Comparison of ENCODE assay signal across 16 cellular contexts in genomic region chr17:82302498-82302963, GRCh38. TPM values are rescaled to one million over a fixed set of nuclear protein-coding genes. Genes with fewer than 3 reads are reported as not detected.
A peak's percentile ranks its signal among the peaks of the same experiment; 100 is the strongest.
DNase-seq lines count a peak whose midpoint lies in the region; ATAC-seq, FAIRE-seq and TF ChIP-seq lines count a peak whose summit lies in the region.
"Had no signal": no experiment of that assay in that cellular context is flagged by ENCODE, and none has a peak within 500 bp of the region (broad histone marks: within the 10 kb centered on the region; RNA-seq: fewer than 3 reads in every experiment).

No MANE protein-coding gene starts in this region.

- H3K36me3 Mint-ChIP-seq in MCF 10A (ENCODE audit: insufficient read depth, unreplicated experiment) = no peaks in the 10 kb centered on the region
- peaks cover 3% of the 10 kb centered on the region in 2 donors for H3K36me3 Mint-ChIP-seq in stimulated activated naive B cell treated with anti-CD40 and anti-IgM and Interleukin-4, amounts not matched to agents 10 μg/mL and 1 μg/mL and 100 μg/mL, for 72 hours

- H3K9ac ChIP-seq in mammary epithelial cell (ENCODE audit: insufficient read depth, low read length) = peak overlapping the region; percentile 15
- no peak overlapping the region for H3K9ac ChIP-seq in H1 (replicated peaks in 1 of 4; ENCODE audit: extremely low read depth in 1 of 4, low read depth in 3 of 4, low read length in 3 of 4)

- H2AK5ac ChIP-seq in H1 (ENCODE audit: low read depth, low read length) = no peak overlapping the region

- H3K27me3 ChIP-seq in mammary epithelial cell (ENCODE audit: insufficient read depth, low read length) (no peaks in the 10 kb centered on the region), H1 (replicated peaks in 1 of 4; ENCODE audit: control insufficient read depth in 3 of 4, extremely low read depth in 1 of 4, insufficient read depth in 3 of 4, low read length in 3 of 4) (no peaks in the 10 kb centered on the region)

- H3K9me3 Mint-ChIP-seq in MCF 10A (ENCODE audit: unreplicated experiment) = no peaks in the 10 kb centered on the region
- no peaks in the 10 kb centered on the region for H3K9me3 Mint-ChIP-seq in stimulated activated naive B cell treated with anti-CD40 and anti-IgM and Interleukin-4, amounts not matched to agents 10 μg/mL and 1 μg/mL and 100 μg/mL, for 72 hours

- dilution Hi-C loops in mammary epithelial cell (cut with HindIII; ENCODE audit: low sequenced_read_pairs) = no loop called here

- no peaks in the 10 kb centered on the region for H3K27me3 Mint-ChIP-seq in MCF 10A (ENCODE audit: insufficient read depth, unreplicated experiment)
- no peaks in the 10 kb centered on the region for H3K27me3 Mint-ChIP-seq in stimulated activated naive B cell treated with anti-CD40 and anti-IgM and Interleukin-4, amounts not matched to agents 10 μg/mL and 1 μg/mL and 100 μg/mL, for 72 hours

- ATAC-seq in stimulated activated naive B cell treated with anti-CD40 and anti-IgM and Interleukin-4, amounts not matched to agents 10 μg/mL and 1 μg/mL and 100 μg/mL, for 72 hours (replicated peaks) = no peak
- no peak for ATAC-seq in HG02884 (IDR thresholded peaks at IDR 0.05; ENCODE audit: unreplicated experiment)
- ATAC-seq: activated CD4-positive, CD25-positive, alpha-beta regulatory T cell treated with anti-CD3 and anti-CD28 coated beads, Interleukin-2, amount 50 U/mL, for 24 hours had no signal

- H2AFZ ChIP-seq in mammary epithelial cell (ENCODE audit: low read depth, low read length) (peak overlapping the region; percentile 55), H1 (ENCODE audit: low read length) (no peak overlapping the region)

- H2BK12ac ChIP-seq in H1 (ENCODE audit: low read depth, low read length) = no peak overlapping the region

- H3K4me3 Mint-ChIP-seq in MCF 10A (ENCODE audit: unreplicated experiment) = no peak overlapping the region
- H3K4me3 Mint-ChIP-seq in stimulated activated naive B cell treated with anti-CD40 and anti-IgM and Interleukin-4, amounts not matched to agents 10 μg/mL and 1 μg/mL and 100 μg/mL, for 72 hours = peak overlapping the region; percentile 25 to 56

- intact Hi-C loops in mammary epithelial cell (cut with micrococcal nuclease) = no loop called here
- intact Hi-C loops in MCF 10A (cut with micrococcal nuclease) = no loop called here

- WGBS in mammary epithelial cell (ENCODE audit: low coverage, missing lambda C conversion rate) = 85% methylated on average over 14 of the region's 18 CpGs
- WGBS in H1 (ENCODE audit: extremely low coverage in 1 of 2, insufficient coverage in 1 of 2, insufficient read length in 1 of 2, insufficient replicate concordance in 2 of 2, low coverage in 1 of 2, low lambda C conversion rate in 2 of 2, missing lambda C conversion rate in 1 of 2), 2 experiments = 89% methylated on average over 18 of the region's 18 CpGs; no CpG with 5 or more reads in 1 of the 2 experiments

- no peaks in the 10 kb centered on the region for H4K20me1 ChIP-seq in mammary epithelial cell (ENCODE audit: insufficient read depth, low read length)
- H4K20me1 ChIP-seq in H1 (replicated peaks in 1 of 2; ENCODE audit: control insufficient read depth in 1 of 2, insufficient read depth in 2 of 2, low read length in 2 of 2) = no peaks in the 10 kb centered on the region

- no peak overlapping the region for H3K18ac ChIP-seq in H1 (ENCODE audit: extremely low read depth, low read length)

- H3K56ac ChIP-seq in H1 (replicated peaks; ENCODE audit: insufficient read length, low read depth, low read length) = no peak overlapping the region

- H3K4me2 ChIP-seq in mammary epithelial cell (ENCODE audit: insufficient read depth, low read depth, low read length) (peak overlapping the region; percentile 80), H1 (ENCODE audit: insufficient read depth in 1 of 2, low read depth in 2 of 2, low read length in 2 of 2) (no peak overlapping the region)

- H4K5ac ChIP-seq in H1 (ENCODE audit: insufficient read length, low read depth, low read length) = no peak overlapping the region

- H3K27ac ChIP-seq in mammary epithelial cell (ENCODE audit: insufficient read depth, low read depth, low read length) (peak overlapping the region; percentile 30), RWPE1 (peak overlapping the region; percentile 100), H1 (ENCODE audit: low read depth, low read length) (no peak overlapping the region)

- no peak overlapping the region for H2BK120ac ChIP-seq in H1 (replicated peaks; ENCODE audit: low read depth, low read length)

- H3K9me3 ChIP-seq in mammary epithelial cell (replicated peaks; ENCODE audit: insufficient read depth, low read length) = no peaks in the 10 kb centered on the region
- H3K9me3 ChIP-seq in H1 (ENCODE audit: insufficient read depth in 2 of 2, low read depth in 1 of 2, low read length in 1 of 2) = no peaks in the 10 kb centered on the region

- no peak for TF ChIP-seq RAD21 in H1 (IDR thresholded peaks at IDR 0.05 in 1 of 2, conservative IDR thresholded peaks at IDR 0.05 in 1 of 2; ENCODE audit: low read depth in 2 of 2, low read length in 2 of 2)

- POLR2A ChIA-PET in MCF 10A (lab: Yijun Ruan, JAX) (interaction anchor here (0.8 kb wide), 1 partner anchor 30 kb away, joined by 4 read pairs; the partner anchor contains the start of gene SECTM1), RWPE1 (lab: Yijun Ruan, JAX; ENCODE audit: low non-redundant PET) (no interaction called here), H1 (lab: Charles Lee; ENCODE audit: partially characterized antibody) (interaction anchor here (0.7 to 2.4 kb wide), 3 partner anchors 10 to 31 kb away, joined by 3 to 18 read pairs (median 3); partner anchors contain the start of gene CD7)

- no peaks in the 10 kb centered on the region for H3K23me2 ChIP-seq in H1 (ENCODE audit: low read depth, low read length)

- CTCF ChIA-PET in mammary epithelial cell (lab: Charles Lee; ENCODE audit: low non-redundant PET) (interaction anchor here (0.6 kb wide), 1 partner anchor 59 kb away, joined by 4 read pairs; no protein-coding TSS in a partner anchor), MCF 10A (lab: Yijun Ruan, JAX) (interaction anchor here (0.7 kb wide), 1 partner anchor 337 kb away, joined by 3 read pairs; no protein-coding TSS in a partner anchor), RWPE1 (lab: Yijun Ruan, JAX) (interaction anchor here (1.5 kb wide), 1 partner anchor 19 kb away, joined by 6 read pairs; no protein-coding TSS in a partner anchor), H1 (lab: Charles Lee; ENCODE audit: partially characterized antibody) (interaction anchor here (0.7 to 4.7 kb wide), 9 partner anchors 10 to 369 kb away, joined by 3 to 32 read pairs (median 7); partner anchors contain the start of gene CD7)

- no peaks in the 10 kb centered on the region for H3K36me3 ChIP-seq in mammary epithelial cell (ENCODE audit: insufficient read depth, low read length)
- no peaks in the 10 kb centered on the region; a peak in 1 of 8 replicates for H3K36me3 ChIP-seq in H1 (ENCODE audit: control insufficient read depth in 2 of 4, insufficient read depth in 4 of 4, low read length in 3 of 4)

- H3K14ac ChIP-seq in H1 (ENCODE audit: insufficient read length) = no peak overlapping the region

- H2BK5ac ChIP-seq in H1 (ENCODE audit: low read depth, low read length) = no peak overlapping the region

- H3K4ac ChIP-seq in H1 (replicated peaks; ENCODE audit: insufficient read length, low read depth, low read length) = no peak overlapping the region

- FAIRE-seq in H1 (lab: Jason Lieb, UNC) = no peak
- FAIRE-seq: GM12891 had no signal

- H3K27ac Mint-ChIP-seq in MCF 10A (ENCODE audit: low read depth, unreplicated experiment) = no peak overlapping the region
- H3K27ac Mint-ChIP-seq in stimulated activated naive B cell treated with anti-CD40 and anti-IgM and Interleukin-4, amounts not matched to agents 10 μg/mL and 1 μg/mL and 100 μg/mL, for 72 hours = peak overlapping the region; percentile 79

- in situ Hi-C loops in mammary epithelial cell (cut with MboI; ENCODE audit: low sequenced_read_pairs in 2 of 2) = no loop called here

- no peaks in the 10 kb centered on the region for H3K79me1 ChIP-seq in H1 (ENCODE audit: low read depth, low read length)

- no TSS peak for BruUV-seq in mammary epithelial cell (replicated peaks; lab: Mats Ljungman, UMichigan)
- BruUV-seq in MCF 10A (replicated peaks; lab: Mats Ljungman, UMichigan) = no TSS peak

- peak overlapping the region; percentile 79; the same call in 1 of the 2 replicates for H4K8ac ChIP-seq in H1 (ENCODE audit: extremely low read depth, insufficient read depth, low read length)

- H4K91ac ChIP-seq in H1 (replicated peaks; ENCODE audit: insufficient read length, low read length) = no peak overlapping the region

- H3K4me1 ChIP-seq in mammary epithelial cell (ENCODE audit: insufficient read depth, low read length) (peaks cover 44% of the 10 kb centered on the region), H1 (replicated peaks in 1 of 4; ENCODE audit: control insufficient read depth in 3 of 4, insufficient read depth in 4 of 4, low read length in 3 of 4) (peaks cover 0 to 6% (median 3%) of the 10 kb centered on the region in 4 experiments; a peak in 3 of 7 replicates)

- H3K4me1 Mint-ChIP-seq in MCF 10A (ENCODE audit: insufficient read depth, unreplicated experiment) = peaks cover 28% of the 10 kb centered on the region
- H3K4me1 Mint-ChIP-seq in stimulated activated naive B cell treated with anti-CD40 and anti-IgM and Interleukin-4, amounts not matched to agents 10 μg/mL and 1 μg/mL and 100 μg/mL, for 72 hours = peaks cover 50 to 69% of the 10 kb centered on the region in 2 donors

- no peaks in the 10 kb centered on the region for H3K79me2 ChIP-seq in mammary epithelial cell (ENCODE audit: insufficient read depth, low read length)
- H3K79me2 ChIP-seq in H1 (ENCODE audit: control insufficient read depth in 1 of 2, insufficient read depth in 2 of 2, low read length in 2 of 2) = no peaks in the 10 kb centered on the region

- no peak for TF ChIP-seq POLR2A in H1 (IDR thresholded peaks at IDR 0.05; ENCODE audit: control extremely low read depth in 1 of 2, low read depth in 2 of 2, low read length in 2 of 2)

- H3K4me3 ChIP-seq in mammary epithelial cell (replicated peaks in 1 of 3; ENCODE audit: insufficient read depth in 1 of 3, low read depth in 2 of 3, low read length in 3 of 3) (no peak overlapping the region), H1 (ENCODE audit: extremely low read depth in 1 of 4, insufficient read depth in 2 of 4, low read depth in 3 of 4, low read length in 4 of 4) (no peak overlapping the region)

- no peak overlapping the region for H3K23ac ChIP-seq in H1 (ENCODE audit: insufficient read length)

- TF ChIP-seq CTCF in mammary epithelial cell (conservative IDR thresholded peaks at IDR 0.05 in 1 of 2, IDR thresholded peaks at IDR 0.05 in 1 of 2; ENCODE audit: extremely low read depth in 1 of 2, insufficient read depth in 1 of 2, low read depth in 1 of 2, low read length in 2 of 2) (no peak), MCF 10A (IDR thresholded peaks at IDR 0.05; ENCODE audit: unreplicated experiment) (no peak), RWPE1 (conservative IDR thresholded peaks at IDR 0.05; ENCODE audit: low read depth) (no peak), H1 (IDR thresholded peaks at IDR 0.05; ENCODE audit: control extremely low read depth in 1 of 3, insufficient read depth in 1 of 3, low read depth in 1 of 3, low read length in 3 of 3) (no peak)

- H2BK20ac ChIP-seq in H1 (ENCODE audit: low read length) = no peak overlapping the region

- DNase-seq in mammary epithelial cell (no peak), MCF 10A (ENCODE audit: unreplicated experiment) (no peak), RWPE1 (ENCODE audit: low spot score) (no peak), H1 (ENCODE audit: low read depth in 1 of 2, low spot score in 2 of 2) (peak in 1 of 2 experiments; percentile 44), GOT3 (lab: John Stamatoyannopoulos, UW) (no peak)
- DNase-seq in stimulated activated naive B cell treated with anti-CD40 and anti-IgM and Interleukin-4, amounts not matched to agents 10 μg/mL and 1 μg/mL and 100 μg/mL, for 72 hours = no peak
- DNase-seq in NK-92 treated with Interleukin-12 subunit alpha and Interleukin-12 subunit beta, amount 100 ng/mL, for 24 hours (lab: John Stamatoyannopoulos, UW) = no peak
- DNase-seq: AML-193, caudate nucleus, NCI-H2171 had no signal

- no peak for TF ChIP-seq EP300 in H1 (IDR thresholded peaks at IDR 0.05; ENCODE audit: borderline replicate concordance in 1 of 2, low read depth in 2 of 2, low read length in 2 of 2)

- H2BK15ac ChIP-seq in H1 (ENCODE audit: low read length) = no peak overlapping the region

RNA-seq across cellular contexts. Expression of gene CD7, which starts 14.9 kb away (rescaled TPM):
- total RNA-seq in mammary epithelial cell = not detected
- not detected for polyA plus RNA-seq in mammary epithelial cell
- polyA minus RNA-seq in mammary epithelial cell = not detected
- 0.63 and 0.71 TPM in 2 replicates for total RNA-seq in MCF 10A (2022)
- total RNA-seq in H1 (2021; fragmentation: NEBNext Ultra II Directional; extraction: Animal tissue kit (Norgen Biotek cat#: 25700)) = 0.86 and 1.3 TPM in 2 replicates
- 0.83 and 1.8 TPM in 2 replicates for polyA plus RNA-seq in H1 (2011; rRNA removed)
- 0.90 TPM for polyA plus RNA-seq in H1 (2011; cell fraction: cytosol; rRNA removed)
- 1.3 TPM for polyA plus RNA-seq in H1 (2011; cell fraction: nucleus; rRNA removed)
- 0.37 to 2.0 TPM (median 1.2 TPM) in 4 replicates for polyA plus RNA-seq in H1 (2012, experiment 1 of 2)
- polyA plus RNA-seq in H1 (2012, experiment 2 of 2) = 0.37 TPM
- polyA plus RNA-seq in H1 (2013, experiment 1 of 2) = 1.7 TPM
- 1.9 TPM for polyA plus RNA-seq in H1 (2013, experiment 2 of 2)
- 0.12 TPM in 1 of 2 replicates, not detected in the other for polyA minus RNA-seq in H1 (2011; rRNA and poly(A)+ RNA removed)
- polyA minus RNA-seq in H1 (2011; cell fraction: cytosol; rRNA and poly(A)+ RNA removed) = not detected
- 0.50 TPM for polyA minus RNA-seq in H1 (2011; cell fraction: nucleus; rRNA and poly(A)+ RNA removed)
- total RNA-seq: HT1080 had no signal

RNA-seq across cellular contexts. Expression of gene CSNK1D, which starts 29.0 kb away (rescaled TPM):
- total RNA-seq in mammary epithelial cell (100 to 1,000 TPM in 1 of 2 donors, 10 to 100 TPM in 1; 68.7 to 163 TPM), MCF 10A (2022) (191 and 193 TPM in 2 replicates)
- polyA plus RNA-seq in mammary epithelial cell (146 TPM), H1 (2011; rRNA removed) (73.5 and 114 TPM in 2 replicates)
- polyA minus RNA-seq in mammary epithelial cell = 216 TPM
- total RNA-seq in H1 (2021; fragmentation: NEBNext Ultra II Directional; extraction: Animal tissue kit (Norgen Biotek cat#: 25700)) = 103 and 107 TPM in 2 replicates
- 90.3 TPM for polyA plus RNA-seq in H1 (2011; cell fraction: cytosol; rRNA removed)
- 219 TPM for polyA plus RNA-seq in H1 (2011; cell fraction: nucleus; rRNA removed)
- polyA plus RNA-seq in H1 (2012, experiment 1 of 2) = 88.4 to 98.7 TPM (median 95.5 TPM) in 4 replicates
- polyA plus RNA-seq in H1 (2012, experiment 2 of 2) = 70.5 TPM
- polyA plus RNA-seq in H1 (2013, experiment 1 of 2) = 70.2 TPM
- 70.1 TPM for polyA plus RNA-seq in H1 (2013, experiment 2 of 2)
- polyA minus RNA-seq in H1 (2011; rRNA and poly(A)+ RNA removed) = 71.2 and 71.6 TPM in 2 replicates
- polyA minus RNA-seq in H1 (2011; cell fraction: cytosol; rRNA and poly(A)+ RNA removed) = 31.2 TPM
- 60.9 TPM for polyA minus RNA-seq in H1 (2011; cell fraction: nucleus; rRNA and poly(A)+ RNA removed)

RNA-seq across cellular contexts. Expression of gene SECTM1, which starts 31.0 kb away (rescaled TPM):
- 1 to 10 TPM; 2.7 to 3.5 TPM for total RNA-seq in mammary epithelial cell
- polyA plus RNA-seq in mammary epithelial cell = 3.0 TPM
- polyA minus RNA-seq in mammary epithelial cell = 2.4 TPM
- 7.5 and 13.4 TPM in 2 replicates for total RNA-seq in MCF 10A (2022)
- 0.20 and 0.57 TPM in 2 replicates for total RNA-seq in H1 (2021; fragmentation: NEBNext Ultra II Directional; extraction: Animal tissue kit (Norgen Biotek cat#: 25700))
- polyA plus RNA-seq in H1 (2011; rRNA removed) = 0.46 and 0.65 TPM in 2 replicates
- polyA plus RNA-seq in H1 (2011; cell fraction: cytosol; rRNA removed) = 0.69 TPM
- 0.36 TPM for polyA plus RNA-seq in H1 (2011; cell fraction: nucleus; rRNA removed)
- 0.42 to 0.99 TPM (median 0.48 TPM) in 3 of 4 replicates, not detected in the other for polyA plus RNA-seq in H1 (2012, experiment 1 of 2)
- polyA plus RNA-seq in H1 (2012, experiment 2 of 2) = 0.29 TPM
- polyA plus RNA-seq in H1 (2013, experiment 1 of 2) = 0.14 TPM
- polyA plus RNA-seq in H1 (2013, experiment 2 of 2) = 0.20 TPM
- polyA minus RNA-seq in H1 (2011; rRNA and poly(A)+ RNA removed) = 0.35 and 0.68 TPM in 2 replicates
- not detected for polyA minus RNA-seq in H1 (2011; cell fraction: cytosol; rRNA and poly(A)+ RNA removed)
- polyA minus RNA-seq in H1 (2011; cell fraction: nucleus; rRNA and poly(A)+ RNA removed) = not detected

RNA-seq across cellular contexts. Expression of gene TEX19, which starts 56.5 kb away (rescaled TPM):
- not detected for total RNA-seq in mammary epithelial cell
- not detected for polyA plus RNA-seq in mammary epithelial cell
- polyA minus RNA-seq in mammary epithelial cell = not detected
- total RNA-seq in MCF 10A (2022) = not detected in 2 replicates
- 0.38 and 0.54 TPM in 2 replicates for total RNA-seq in H1 (2021; fragmentation: NEBNext Ultra II Directional; extraction: Animal tissue kit (Norgen Biotek cat#: 25700))
- 0.46 and 0.80 TPM in 2 replicates for polyA plus RNA-seq in H1 (2011; rRNA removed)
- 0.85 TPM for polyA plus RNA-seq in H1 (2011; cell fraction: cytosol; rRNA removed)
- polyA plus RNA-seq in H1 (2011; cell fraction: nucleus; rRNA removed) = 0.83 TPM
- polyA plus RNA-seq in H1 (2012, experiment 1 of 2) = 0.40 to 1.3 TPM (median 0.64 TPM) in 4 replicates
- polyA plus RNA-seq in H1 (2012, experiment 2 of 2) = 0.38 TPM
- polyA plus RNA-seq in H1 (2013, experiment 1 of 2) = 0.28 TPM
- 0.35 TPM for polyA plus RNA-seq in H1 (2013, experiment 2 of 2)
- polyA minus RNA-seq in H1 (2011; rRNA and poly(A)+ RNA removed) = 1.6 TPM in 2 replicates
- 0.95 TPM for polyA minus RNA-seq in H1 (2011; cell fraction: cytosol; rRNA and poly(A)+ RNA removed)
- polyA minus RNA-seq in H1 (2011; cell fraction: nucleus; rRNA and poly(A)+ RNA removed) = 0.60 TPM
- total RNA-seq: posterior vena cava, ureter had no signal
